In the genomic region with DNA sequence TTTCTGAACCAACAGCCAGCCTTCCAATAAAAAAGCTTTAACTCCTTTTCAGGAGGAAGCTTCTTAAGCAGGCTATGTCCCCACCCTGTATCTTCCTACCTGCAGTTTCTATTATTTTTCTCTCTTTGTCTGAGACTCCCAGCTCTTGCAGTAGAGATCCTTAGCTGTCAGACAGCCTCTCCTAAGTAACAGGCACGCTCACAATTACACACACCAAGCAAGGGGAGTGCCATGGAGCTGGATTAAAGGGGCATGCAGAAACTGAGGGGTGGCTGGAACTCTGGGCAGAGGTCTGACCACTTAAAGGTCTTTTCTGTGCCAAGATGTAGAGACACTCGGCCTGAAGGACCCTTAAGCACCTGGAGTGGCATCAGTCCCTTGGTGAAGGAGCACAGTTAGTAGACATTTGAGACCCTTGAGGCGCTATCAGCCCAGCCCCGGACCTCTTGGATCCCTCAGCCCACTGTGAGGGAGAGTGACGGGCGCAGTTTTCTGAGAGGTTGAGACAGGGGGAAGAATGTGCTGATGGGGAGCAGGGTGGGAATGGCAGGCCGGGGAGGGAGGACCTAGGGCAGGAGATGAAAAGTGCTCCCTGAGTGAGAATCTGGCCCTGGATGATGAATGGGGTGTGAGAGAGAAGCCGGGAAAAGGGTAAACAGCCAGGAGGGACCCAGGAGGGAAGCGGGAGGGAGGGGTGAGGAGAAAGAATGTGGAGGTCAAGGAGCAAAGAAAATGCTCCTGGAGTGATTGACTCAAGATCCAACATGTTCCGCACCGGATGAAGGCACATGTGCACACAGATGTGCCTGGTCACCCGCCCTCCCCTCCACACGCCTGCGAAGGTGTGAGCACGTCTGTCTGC, we compare ENCODE assay signal across 23 cellular contexts. TPM values are rescaled to one million over a fixed set of nuclear protein-coding genes. Genes with fewer than 3 reads are reported as not detected.
DNase-seq lines count a peak whose midpoint lies in the region; ATAC-seq and TF ChIP-seq lines count a peak whose summit lies in the region.
"Had no signal": no experiment of that assay in that cellular context is flagged by ENCODE, and none has a peak within 500 bp of the region (broad histone marks: within the 10 kb centered on the region; RNA-seq: fewer than 3 reads in every experiment).

No MANE protein-coding gene starts in this region.

- peaks cover 100% of the 10 kb centered on the region for H3K4me1 Mint-ChIP-seq in nephron progenitor cell

- H3K9me3 Mint-ChIP-seq in nephron progenitor cell = peaks cover 4% of the 10 kb centered on the region
- H3K9me3 Mint-ChIP-seq: activated naive CD8-positive, alpha-beta T cell treated with anti-CD3 and anti-CD28 coated beads for 36 hours; activated T-cell treated with anti-CD3 and anti-CD28 coated beads, Interleukin-2, amount 50 U/mL, for 72 hours; CD14-positive monocyte had no signal

- no peaks in the 10 kb centered on the region for H3K27me3 ChIP-seq in upper lobe of left lung
- H3K27me3 ChIP-seq: breast epithelium had no signal

- H3K36me3 Mint-ChIP-seq in nephron progenitor cell (ENCODE audit: low read depth) = peaks cover 22% of the 10 kb centered on the region
- H3K36me3 Mint-ChIP-seq: activated naive CD8-positive, alpha-beta T cell treated with anti-CD3 and anti-CD28 coated beads for 36 hours had no signal

- DNase-seq in NCI-H1436 (lab: John Stamatoyannopoulos, UW) = peak; percentile 42
- no peak for DNase-seq in NCI-H1436 treated with DMSO at 0.1 percent for 48 hours (lab: John Stamatoyannopoulos, UW)
- peak; percentile 71 for DNase-seq in epithelial cell of esophagus (ENCODE audit: low read depth)
- DNase-seq in nephron progenitor cell = no peak
- peak; percentile 33 to 58 for DNase-seq in upper lobe of left lung
- no peak for DNase-seq in NCI-H2227 treated with DMSO at 0.1 percent for 48 hours (lab: John Stamatoyannopoulos, UW)
- DNase-seq in posterior cingulate gyrus = no peak
- DNase-seq in AML-193 (lab: John Stamatoyannopoulos, UW) = no peak
- DNase-seq: activated CD8-positive, alpha-beta T cell treated with anti-CD3 and anti-CD28 coated beads, Interleukin-2, amount 10 ng/mL, durations not matched to agents 7 days and 5 days; activated naive CD8-positive, alpha-beta T cell treated with anti-CD3 and anti-CD28 coated beads for 36 hours; activated T-cell treated with anti-CD3 and anti-CD28 coated beads, Interleukin-2, amount 50 U/mL, for 72 hours; DND-41; Kasumi-1; midbrain; NCI-H146; NCI-H226; occipital lobe; RPMI8226; stimulated activated CD4-positive, alpha-beta T cell treated with anti-CD3 and anti-CD28 coated beads, Interleukin-4, amount 100 ng/mL, for 24 hours had no signal

- peak overlapping the region; percentile 26 for H3K4me3 Mint-ChIP-seq in nephron progenitor cell
- H3K4me3 Mint-ChIP-seq: activated CD8-positive, alpha-beta T cell treated with anti-CD3 and anti-CD28 coated beads, Interleukin-2, amount 10 ng/mL, durations not matched to agents 7 days and 5 days; activated naive CD8-positive, alpha-beta T cell treated with anti-CD3 and anti-CD28 coated beads for 36 hours; activated T-cell treated with anti-CD3 and anti-CD28 coated beads, Interleukin-2, amount 50 U/mL, for 72 hours; CD14-positive monocyte had no signal

- peak overlapping the region; percentile 26 to 78 (median 70) for H3K27ac ChIP-seq in upper lobe of left lung
- H3K27ac ChIP-seq: A549, breast epithelium had no signal

- TF ChIP-seq POLR2A in upper lobe of left lung (IDR thresholded peaks at IDR 0.05) = no peak

- peak; percentile 11 to 80 for ATAC-seq in upper lobe of left lung (ENCODE audit: low FRiP score in 2 of 2)
- ATAC-seq: A549; activated CD8-positive, alpha-beta T cell treated with anti-CD3 and anti-CD28 coated beads, Interleukin-2, amount 10 ng/mL, durations not matched to agents 7 days and 5 days; activated T-cell treated with anti-CD3 and anti-CD28 coated beads, Interleukin-2, amount 50 U/mL, for 72 hours had no signal

- peaks cover 93 to 98% (median 95%) of the 10 kb centered on the region in 4 donors for H3K4me1 ChIP-seq in upper lobe of left lung
- H3K4me1 ChIP-seq: A549, breast epithelium had no signal

- TF ChIP-seq CTCF in epithelial cell of esophagus (IDR thresholded peaks at IDR 0.05; ENCODE audit: insufficient read depth, low read depth, low read length, missing control alignments) = no peak
- no peak for TF ChIP-seq CTCF in nephron progenitor cell (IDR thresholded peaks at IDR 0.05)
- no peak for TF ChIP-seq CTCF in upper lobe of left lung (IDR thresholded peaks at IDR 0.05)

- H3K27me3 Mint-ChIP-seq in nephron progenitor cell (ENCODE audit: low read depth, poor library complexity) = peaks cover 10% of the 10 kb centered on the region

- WGBS in upper lobe of left lung, 2 donors = 39 to 63% methylated on average over 15 of the region's 15 CpGs

- H3K36me3 ChIP-seq in upper lobe of left lung = no peaks in the 10 kb centered on the region
- H3K36me3 ChIP-seq: breast epithelium, thoracic aorta had no signal

- intact Hi-C loops in posterior cingulate gyrus (cut with DNase I) = no loop called here

- no peak overlapping the region for H3K27ac Mint-ChIP-seq in nephron progenitor cell
- H3K27ac Mint-ChIP-seq: activated CD8-positive, alpha-beta T cell treated with anti-CD3 and anti-CD28 coated beads, Interleukin-2, amount 10 ng/mL, durations not matched to agents 7 days and 5 days; activated naive CD8-positive, alpha-beta T cell treated with anti-CD3 and anti-CD28 coated beads for 36 hours; activated T-cell treated with anti-CD3 and anti-CD28 coated beads, Interleukin-2, amount 50 U/mL, for 72 hours had no signal

- no peaks in the 10 kb centered on the region for H3K9me3 ChIP-seq in upper lobe of left lung
- H3K9me3 ChIP-seq: A549, breast epithelium, thoracic aorta had no signal

- TF ChIP-seq EP300 in upper lobe of left lung (IDR thresholded peaks at IDR 0.05) = peak in 1 of 4 donors; percentile 33

- no peak overlapping the region for H3K4me3 ChIP-seq in epithelial cell of esophagus (ENCODE audit: low read length)
- no peak overlapping the region for H3K4me3 ChIP-seq in upper lobe of left lung
- H3K4me3 ChIP-seq: A549, breast epithelium, thoracic aorta had no signal

RNA-seq across cellular contexts. Expression of gene PLXNA2, which starts 13.3 kb away (rescaled TPM):
- 100 to 1,000 TPM in 3 of 6 donors, 10 to 100 TPM in 3; 77.5 to 150 (median 101) TPM for total RNA-seq in upper lobe of left lung

Comparison
In these comparisons a context has a peak if more than half of its experiments do, and no peak if none do; other contexts are left out.
1. DNase-seq: peak in NCI-H1436 (single experiment), epithelial cell of esophagus (single experiment) and upper lobe of left lung (2 of 2); none in NCI-H1436 treated with DMSO at 0.1 percent for 48 hours (single experiment), nephron progenitor cell (single experiment), NCI-H2227 treated with DMSO at 0.1 percent for 48 hours (single experiment), posterior cingulate gyrus (0 of 10) and AML-193 (0 of 2).